7 cellular contexts compared by ENCODE assay signal in the genomic region with DNA sequence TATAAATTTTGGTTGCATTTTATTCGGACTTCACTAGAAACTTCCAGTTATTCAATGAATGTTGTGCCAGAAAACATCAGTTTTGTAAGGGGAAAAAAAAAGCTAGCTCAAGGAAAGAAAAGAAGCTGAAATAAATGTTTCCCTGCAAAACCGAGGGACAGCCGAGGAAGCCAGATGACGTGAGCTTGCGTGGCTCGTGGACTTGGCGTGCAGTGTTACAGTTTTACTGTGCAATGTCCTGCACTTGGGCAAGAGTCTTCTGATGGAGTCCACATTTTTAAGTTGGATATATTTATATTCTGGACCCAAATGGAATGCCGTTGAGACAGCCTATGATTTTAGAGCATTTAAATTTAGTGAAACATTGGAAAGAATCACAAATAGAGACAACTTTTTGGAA.
DNase-seq lines count a peak whose midpoint lies in the region; ATAC-seq and TF ChIP-seq lines count a peak whose summit lies in the region.
"Not testable (repeated sequence)": the region's sequence is repeated elsewhere in the genome, so short reads cannot be mapped to it uniquely, and the experiment has no call there.

No MANE protein-coding gene starts in this region.

- not testable (repeated sequence) for TF ChIP-seq POLR2A in body of pancreas (IDR thresholded peaks at IDR 0.05); gastroesophageal sphincter (IDR thresholded peaks at IDR 0.05); stomach (IDR thresholded peaks at IDR 0.05)

- H3K4me2 ChIP-seq in Karpas-422 (ENCODE audit: low read depth, low read length, poor library complexity, severe bottlenecking), result not testable (repeated sequence)

- not testable (repeated sequence) for H3K79me2 ChIP-seq in Karpas-422 (ENCODE audit: low read length)

- H3K27ac ChIP-seq in Karpas-422 (ENCODE audit: low read length); body of pancreas; gastroesophageal sphincter; stomach: not testable (repeated sequence)

- H3K36me3 ChIP-seq in Karpas-422 (ENCODE audit: insufficient read depth, low read length); body of pancreas (replicated peaks in 1 of 2; ENCODE audit: insufficient read depth in 1 of 2, low read depth in 2 of 2); gastroesophageal sphincter; stomach: not testable (repeated sequence)

- H3K4me3 ChIP-seq in AG10803 (ENCODE audit: low read length), result peak overlapping the region; percentile 39
- H3K4me3 ChIP-seq in Karpas-422 (ENCODE audit: low read length); body of pancreas; gastroesophageal sphincter; stomach: not testable (repeated sequence)

- not testable (repeated sequence) for TF ChIP-seq CTCF in AG10803 (conservative IDR thresholded peaks at IDR 0.05; ENCODE audit: low read length); body of pancreas (IDR thresholded peaks at IDR 0.05); gastroesophageal sphincter (IDR thresholded peaks at IDR 0.05); stomach (IDR thresholded peaks at IDR 0.05)

- ATAC-seq in body of pancreas (peak; percentile 43), gastroesophageal sphincter (peak; percentile 56)

- H3K9me2 ChIP-seq in Karpas-422 (replicated peaks; ENCODE audit: insufficient read depth, low read length), result not testable (repeated sequence)

- 58 to 66% methylated on average over 8 of the region's 8 CpGs for WGBS in body of pancreas, 2 donors
- WGBS in gastroesophageal sphincter (ENCODE audit: low coverage in 1 of 2), 2 donors, result 35 to 43% methylated on average over 7 to 8 of the region's 8 CpGs
- WGBS in stomach, 5 donors, result 55 to 87% (median 72%) methylated on average over 8 of the region's 8 CpGs

- intact Hi-C loops in body of pancreas (cut with DNase I); stomach (cut with DNase I; ENCODE audit: low total_unique reads): not testable (repeated sequence)

- not testable (repeated sequence) for H2AFZ ChIP-seq in Karpas-422 (ENCODE audit: low read length)

- H3K9ac ChIP-seq in Karpas-422 (ENCODE audit: low read length), result not testable (repeated sequence)

- not testable (repeated sequence) for H4K20me1 ChIP-seq in Karpas-422 (ENCODE audit: insufficient read depth, low read depth, low read length)

- DNase-seq in AG10803 (ENCODE audit: low read depth), result peak; percentile 66
- peak; percentile 31 for DNase-seq in Karpas-422
- DNase-seq in body of pancreas, result not testable (repeated sequence)
- peak; percentile 75 for DNase-seq in fibroblast of gingiva (ENCODE audit: low read depth)
- peak; percentile 59 for DNase-seq in mucosa of gallbladder (ENCODE audit: low spot score)
- DNase-seq in stomach, result peak; percentile 24

- H3K4me1 ChIP-seq in Karpas-422 (ENCODE audit: low read length); body of pancreas; gastroesophageal sphincter; stomach: not testable (repeated sequence)

- not testable (repeated sequence) for TF ChIP-seq EP300 in gastroesophageal sphincter (IDR thresholded peaks at IDR 0.05); stomach (IDR thresholded peaks at IDR 0.05)

- not testable (repeated sequence) for H3K27me3 ChIP-seq in Karpas-422 (ENCODE audit: low read length); body of pancreas; gastroesophageal sphincter; stomach

- H3K9me3 ChIP-seq in Karpas-422 (ENCODE audit: low read length); body of pancreas; gastroesophageal sphincter; stomach: not testable (repeated sequence)
